Comparison of ENCODE assay signal across 8 cellular contexts in the genomic region with DNA sequence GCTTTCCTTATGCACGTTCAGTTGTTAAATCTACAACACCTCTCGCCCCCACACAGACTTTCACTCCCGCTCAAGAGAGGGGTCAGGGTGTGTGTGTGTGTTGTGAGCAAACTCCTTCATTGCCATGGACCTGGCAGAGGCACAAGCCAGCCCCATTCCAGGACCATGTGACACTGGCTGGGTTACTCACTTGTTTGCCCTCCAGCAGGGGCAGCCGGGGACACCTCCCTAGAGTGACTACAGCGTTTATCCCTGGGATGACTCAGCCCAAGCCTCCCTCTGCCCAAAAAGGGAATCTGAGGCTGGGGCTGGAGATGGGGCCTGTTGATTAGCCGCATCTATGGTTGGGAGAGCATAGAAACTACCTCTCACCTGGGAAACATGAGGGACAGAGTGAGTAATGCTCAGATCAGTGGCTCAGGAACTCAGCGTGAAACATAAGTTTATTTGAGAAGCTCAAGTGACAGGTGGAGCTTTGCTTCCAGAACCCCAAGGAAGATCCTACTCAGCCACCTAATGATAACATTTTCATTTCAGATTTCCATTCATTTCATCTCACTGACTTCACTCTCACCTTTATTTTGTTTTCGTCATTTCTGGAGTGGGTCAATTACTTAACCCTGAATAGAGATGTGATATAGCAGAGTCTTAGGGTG.
DNase-seq lines count a peak whose midpoint lies in the region; ATAC-seq and TF ChIP-seq lines count a peak whose summit lies in the region.

No MANE protein-coding gene starts in this region.

- TF ChIP-seq POLR2A in Peyer's patch (IDR thresholded peaks at IDR 0.05) = no peak

- H3K4me3 ChIP-seq in Panc1 (ENCODE audit: low read depth in 2 of 2, low read length in 2 of 2) (no peak overlapping the region), fibroblast of the aortic adventitia (ENCODE audit: low read depth, low read length) (no peak overlapping the region), psoas muscle (no peak overlapping the region), Peyer's patch (no peak overlapping the region)

- ATAC-seq in Panc1 (peak; percentile 69; the same call in 1 of the 2 replicates), psoas muscle (peak; percentile 97 to 99 (median 99)), HG02970 (IDR thresholded peaks at IDR 0.05; ENCODE audit: low FRiP score, unreplicated experiment) (no peak)

- intact Hi-C loops in Panc1 (cut with micrococcal nuclease; ENCODE audit: unreplicated experiment) (no loop called here), psoas muscle (cut with DNase I) (loop anchor here in 1 of 2 donors (5.0 kb wide), 1 partner anchor 145 kb away; a partner anchor contains a TSS)

- H3K36me3 ChIP-seq in Panc1 (ENCODE audit: control insufficient read depth, insufficient read depth, low read length) = no peaks in the 10 kb centered on the region
- no peaks in the 10 kb centered on the region for H3K36me3 ChIP-seq in psoas muscle (ENCODE audit: insufficient read depth in 1 of 2, low read depth in 1 of 2)
- no peaks in the 10 kb centered on the region for H3K36me3 ChIP-seq in Peyer's patch

- H3K9me3 ChIP-seq in Panc1 (ENCODE audit: control insufficient read depth, insufficient read depth, low read depth, low read length) = no peaks in the 10 kb centered on the region
- no peaks in the 10 kb centered on the region for H3K9me3 ChIP-seq in psoas muscle
- no peaks in the 10 kb centered on the region for H3K9me3 ChIP-seq in Peyer's patch

- TF ChIP-seq CTCF in Panc1 (IDR thresholded peaks at IDR 0.05) (no peak), fibroblast of the aortic adventitia (IDR thresholded peaks at IDR 0.05; ENCODE audit: insufficient read depth, low read length) (no peak), psoas muscle (IDR thresholded peaks at IDR 0.05) (no peak), Peyer's patch (IDR thresholded peaks at IDR 0.05) (no peak)

- POLR2A ChIA-PET in Panc1 (lab: Charles Lee) = no interaction called here

- CTCF ChIA-PET in Panc1 (lab: Charles Lee) = no interaction called here

- WGBS in psoas muscle, 3 donors = 24 to 41% (median 26%) methylated on average over 8 of the region's 8 CpGs

- H3K27ac ChIP-seq in Panc1 (ENCODE audit: low read length) (no peak overlapping the region), psoas muscle (peak overlapping the region; percentile 56), Peyer's patch (no peak overlapping the region)

- H3K4me1 ChIP-seq in Panc1 (ENCODE audit: control insufficient read depth, insufficient read depth, low read length) (no peaks in the 10 kb centered on the region), psoas muscle (peaks cover 33% of the 10 kb centered on the region), Peyer's patch (no peaks in the 10 kb centered on the region)

- in situ Hi-C loops in Panc1 (cut with HindIII; ENCODE audit: low pct_unique_long_range_greater_than_20kb, low sequenced_read_pairs) = no loop called here

- BruUV-seq in Panc1 (replicated peaks; lab: Mats Ljungman, UMichigan) = no TSS peak

- H3K27me3 ChIP-seq in Panc1 (ENCODE audit: control insufficient read depth, insufficient read depth, low read length) (no peaks in the 10 kb centered on the region), psoas muscle (ENCODE audit: insufficient read depth in 3 of 3, low read length in 2 of 3) (no peaks in the 10 kb centered on the region), Peyer's patch (no peaks in the 10 kb centered on the region)

- DNase-seq in DMS53 treated with DMSO at 0.1 percent for 48 hours (lab: John Stamatoyannopoulos, UW; ENCODE audit: unreplicated experiment) (peak; percentile 68), Panc1 (ENCODE audit: low read depth, low spot score) (peak; percentile 78), fibroblast of the aortic adventitia (ENCODE audit: low read depth) (peak; percentile 73), psoas muscle (peak; percentile 85 to 92), NCI-H2171 treated with DMSO at 0.1 percent for 48 hours (lab: John Stamatoyannopoulos, UW) (no peak), Peyer's patch (no peak)
- no peak for DNase-seq in activated CD4-positive, CD25-positive, alpha-beta regulatory T cell (lab: John Stamatoyannopoulos, UW)

Comparison
In these comparisons a context has a peak if more than half of its experiments do, and no peak if none do; other contexts are left out.
1. DNase-seq: peak in DMS53 treated with DMSO at 0.1 percent for 48 hours (single experiment), Panc1 (single experiment), fibroblast of the aortic adventitia (single experiment) and psoas muscle (2 of 2); none in NCI-H2171 treated with DMSO at 0.1 percent for 48 hours (single experiment), Peyer's patch (0 of 3) and activated CD4-positive, CD25-positive, alpha-beta regulatory T cell (0 of 4).